ENCODE assay signal across 14 cellular contexts in genomic region chr6:167668019-167668753, GRCh38.
A peak's percentile ranks its signal among the peaks of the same experiment; 100 is the strongest.
DNase-seq lines count a peak whose midpoint lies in the region; ATAC-seq and TF ChIP-seq lines count a peak whose summit lies in the region.
"Had no signal": no experiment of that assay in that cellular context is flagged by ENCODE, and none has a peak within 500 bp of the region (broad histone marks: within the 10 kb centered on the region; RNA-seq: fewer than 3 reads in every experiment).

No MANE protein-coding gene starts in this region.

- H3K9me3 Mint-ChIP-seq in osteocyte (ENCODE audit: unreplicated experiment) (peaks cover 4% of the 10 kb centered on the region), type B pancreatic cell (peaks cover 6% of the 10 kb centered on the region)
- H3K9me3 Mint-ChIP-seq in activated CD8-positive, alpha-beta memory T cell treated with anti-CD3 and anti-CD28 coated beads, Interleukin-2, amount 10 ng/mL, durations not matched to agents 7 days and 5 days (ENCODE audit: low read depth): peaks cover 13% of the 10 kb centered on the region

- CTCF ChIA-PET in activated CD8-positive, alpha-beta memory T cell treated with anti-CD3 and anti-CD28 coated beads, Interleukin-2, amount 10 ng/mL, durations not matched to agents 7 days and 5 days (lab: Charles Lee): no interaction called here

- H3K36me3 Mint-ChIP-seq in osteocyte (ENCODE audit: unreplicated experiment) (no peaks in the 10 kb centered on the region), type B pancreatic cell (no peaks in the 10 kb centered on the region)
- peaks cover 3% of the 10 kb centered on the region for H3K36me3 Mint-ChIP-seq in activated CD8-positive, alpha-beta memory T cell treated with anti-CD3 and anti-CD28 coated beads, Interleukin-2, amount 10 ng/mL, durations not matched to agents 7 days and 5 days

- H3K27ac Mint-ChIP-seq in osteocyte (ENCODE audit: unreplicated experiment) (peak overlapping the region; percentile 23), type B pancreatic cell (peak overlapping the region; percentile 2)
- H3K27ac Mint-ChIP-seq in activated CD8-positive, alpha-beta memory T cell treated with anti-CD3 and anti-CD28 coated beads, Interleukin-2, amount 10 ng/mL, durations not matched to agents 7 days and 5 days: no peak overlapping the region
- H3K27ac Mint-ChIP-seq: B cell, T-helper 17 cell had no signal

- TF ChIP-seq CTCF in osteocyte (IDR thresholded peaks at IDR 0.05) (no peak), type B pancreatic cell (conservative IDR thresholded peaks at IDR 0.05) (no peak)

- H3K4me1 Mint-ChIP-seq in osteocyte (ENCODE audit: unreplicated experiment) (peaks cover 2% of the 10 kb centered on the region), type B pancreatic cell (ENCODE audit: unreplicated experiment) (peaks cover 34% of the 10 kb centered on the region)
- no peaks in the 10 kb centered on the region for H3K4me1 Mint-ChIP-seq in activated CD8-positive, alpha-beta memory T cell treated with anti-CD3 and anti-CD28 coated beads, Interleukin-2, amount 10 ng/mL, durations not matched to agents 7 days and 5 days
- H3K4me1 Mint-ChIP-seq: B cell, T-helper 17 cell had no signal

- H3K27ac ChIP-seq in caudate nucleus (ENCODE audit: low read depth, low read length): peak overlapping the region; percentile 41
- no peak overlapping the region for H3K27ac ChIP-seq in right cardiac atrium (ENCODE audit: low read length)
- H3K27ac ChIP-seq: breast epithelium, HL-60, ovary had no signal

- WGBS in right cardiac atrium: 48% methylated on average over 26 of the region's 26 CpGs

- peak; percentile 53 to 54 for ATAC-seq in right cardiac atrium
- no peak for ATAC-seq in activated CD8-positive, alpha-beta memory T cell treated with anti-CD3 and anti-CD28 coated beads, Interleukin-2, amount 10 ng/mL, durations not matched to agents 7 days and 5 days
- no peak for ATAC-seq in activated CD4-positive, CD25-positive, alpha-beta regulatory T cell treated with anti-CD3 and anti-CD28 coated beads, Interleukin-2, amount 50 U/mL, for 24 hours
- ATAC-seq: T-helper 17 cell had no signal

- no peaks in the 10 kb centered on the region for H3K4me1 ChIP-seq in right cardiac atrium (ENCODE audit: control insufficient read depth, insufficient read depth, low read length)
- H3K4me1 ChIP-seq: breast epithelium had no signal

- H3K27me3 Mint-ChIP-seq in osteocyte (ENCODE audit: unreplicated experiment) (peaks cover 25% of the 10 kb centered on the region), type B pancreatic cell (peaks cover 7% of the 10 kb centered on the region)
- H3K27me3 Mint-ChIP-seq in activated CD8-positive, alpha-beta memory T cell treated with anti-CD3 and anti-CD28 coated beads, Interleukin-2, amount 10 ng/mL, durations not matched to agents 7 days and 5 days: no peaks in the 10 kb centered on the region
- H3K27me3 Mint-ChIP-seq: B cell had no signal

- DNase-seq in caudate nucleus (lab: John Stamatoyannopoulos, UW): peak in 3 of 61 donors; percentile 7 to 26 (median 20)
- DNase-seq in right cardiac atrium: peak in 1 of 3 donors; percentile 67
- no peak for DNase-seq in osteocyte (ENCODE audit: extremely low spot score, unreplicated experiment)
- no peak for DNase-seq in type B pancreatic cell (ENCODE audit: extremely low spot score, unreplicated experiment)
- no peak for DNase-seq in NCI-H2171 (lab: John Stamatoyannopoulos, UW)
- no peak for DNase-seq in activated CD8-positive, alpha-beta memory T cell treated with anti-CD3 and anti-CD28 coated beads, Interleukin-2, amount 10 ng/mL, durations not matched to agents 7 days and 5 days
- DNase-seq: activated naive CD4-positive, alpha-beta T cell treated with anti-CD3 and anti-CD28 coated beads, Interleukin-2, amount 50 U/mL, for 16 hours; NCI-H1105; ovary; T-helper 17 cell had no signal

- H3K27me3 ChIP-seq in right cardiac atrium (ENCODE audit: control insufficient read depth, insufficient read depth): no peaks in the 10 kb centered on the region
- H3K27me3 ChIP-seq: breast epithelium, ovary had no signal

- no peaks in the 10 kb centered on the region for H3K9me3 ChIP-seq in right cardiac atrium (ENCODE audit: control insufficient read depth, low read length)
- H3K9me3 ChIP-seq: breast epithelium, ovary had no signal

- no peak overlapping the region for H3K4me3 Mint-ChIP-seq in osteocyte (ENCODE audit: unreplicated experiment)
- H3K4me3 Mint-ChIP-seq in type B pancreatic cell: no peak overlapping the region
- H3K4me3 Mint-ChIP-seq in activated CD8-positive, alpha-beta memory T cell treated with anti-CD3 and anti-CD28 coated beads, Interleukin-2, amount 10 ng/mL, durations not matched to agents 7 days and 5 days: no peak overlapping the region
- H3K4me3 Mint-ChIP-seq: B cell, T-helper 17 cell had no signal

- H3K4me3 ChIP-seq in right cardiac atrium (ENCODE audit: low read length): no peak overlapping the region
- H3K4me3 ChIP-seq: breast epithelium, ovary had no signal

- intact Hi-C loops in right cardiac atrium (cut with DNase I): no loop called here

Comparison
In these comparisons a context has a peak if more than half of its experiments do, and no peak if none do; other contexts are left out.
1. ATAC-seq: peak in right cardiac atrium (2 of 2); none in activated CD8-positive, alpha-beta memory T cell treated with anti-CD3 and anti-CD28 coated beads, Interleukin-2, amount 10 ng/mL, durations not matched to agents 7 days and 5 days (single experiment) and activated CD4-positive, CD25-positive, alpha-beta regulatory T cell treated with anti-CD3 and anti-CD28 coated beads, Interleukin-2, amount 50 U/mL, for 24 hours (0 of 2).